In genomic region chr1:151534662-151535278, GRCh38 we compare ENCODE assay signal across 8 cellular contexts. TPM values are rescaled to one million over a fixed set of nuclear protein-coding genes. Genes with fewer than 3 reads are reported as not detected.
DNase-seq lines count a peak whose midpoint lies in the region; ATAC-seq and TF ChIP-seq lines count a peak whose summit lies in the region.

No MANE protein-coding gene starts in this region.

- H3K9me3 ChIP-seq in CD4-positive, alpha-beta T cell (ENCODE audit: control insufficient read depth, low read length): no peaks in the 10 kb centered on the region
- H3K9me3 ChIP-seq in NT2/D1 (ENCODE audit: insufficient read depth, low read length): no peaks in the 10 kb centered on the region

- H3K27ac Mint-ChIP-seq in CD4-positive, alpha-beta T cell: no peak overlapping the region
- peak overlapping the region in 2 of 10 donors; percentile 43 to 65 for H3K27ac Mint-ChIP-seq in naive thymus-derived CD8-positive, alpha-beta T cell

- no peaks in the 10 kb centered on the region for H3K36me3 Mint-ChIP-seq in CD4-positive, alpha-beta T cell (ENCODE audit: low read depth)
- no peaks in the 10 kb centered on the region for H3K36me3 Mint-ChIP-seq in naive thymus-derived CD8-positive, alpha-beta T cell

- peaks cover 5% of the 10 kb centered on the region for H3K4me1 Mint-ChIP-seq in CD4-positive, alpha-beta T cell (ENCODE audit: low read depth)
- H3K4me1 Mint-ChIP-seq in naive thymus-derived CD8-positive, alpha-beta T cell: peaks cover 0 to 7% (median 5%) of the 10 kb centered on the region in 4 donors

- POLR2A ChIA-PET in CD4-positive, alpha-beta T cell (lab: Charles Lee): no interaction called here
- POLR2A ChIA-PET in naive thymus-derived CD8-positive, alpha-beta T cell (lab: Charles Lee): no interaction called here

- H3K9me3 Mint-ChIP-seq in CD4-positive, alpha-beta T cell: no peaks in the 10 kb centered on the region
- no peaks in the 10 kb centered on the region for H3K9me3 Mint-ChIP-seq in naive thymus-derived CD8-positive, alpha-beta T cell

- H3K4me3 ChIP-seq in HFF-Myc (replicated peaks; ENCODE audit: low read depth, low read length): no peak overlapping the region
- H3K4me3 ChIP-seq in NT2/D1 (ENCODE audit: insufficient read length, low read depth): no peak overlapping the region
- no peak overlapping the region for H3K4me3 ChIP-seq in epithelial cell of proximal tubule (ENCODE audit: low read depth, low read length)

- H3K27me3 ChIP-seq in CD4-positive, alpha-beta T cell (ENCODE audit: control insufficient read depth, insufficient read depth, low read length): no peaks in the 10 kb centered on the region
- no peaks in the 10 kb centered on the region for H3K27me3 ChIP-seq in NT2/D1 (ENCODE audit: insufficient read depth, insufficient read length)

- TF ChIP-seq CTCF in CD4-positive, alpha-beta T cell (IDR thresholded peaks at IDR 0.05): peak; percentile 82
- TF ChIP-seq CTCF in HFF-Myc (IDR thresholded peaks at IDR 0.05; ENCODE audit: low read depth, low read length, missing control alignments) (peak; percentile 98), epithelial cell of proximal tubule (conservative IDR thresholded peaks at IDR 0.05; ENCODE audit: low read depth, low read length) (peak; percentile 98)

- no peak overlapping the region for H3K27ac ChIP-seq in CD4-positive, alpha-beta T cell (ENCODE audit: low read depth, low read length)

- peaks cover 12% of the 10 kb centered on the region for H3K4me1 ChIP-seq in NT2/D1 (ENCODE audit: insufficient read depth, insufficient read length)

- no peak overlapping the region for H3K9ac ChIP-seq in NT2/D1 (ENCODE audit: insufficient read length, low read depth)

- peaks cover 79% of the 10 kb centered on the region for H3K36me3 ChIP-seq in NT2/D1 (ENCODE audit: insufficient read depth, insufficient read length, low read length)

- no peaks in the 10 kb centered on the region for H3K27me3 Mint-ChIP-seq in CD4-positive, alpha-beta T cell
- H3K27me3 Mint-ChIP-seq in naive thymus-derived CD8-positive, alpha-beta T cell: no peaks in the 10 kb centered on the region

- intact Hi-C loops in CD4-positive, alpha-beta T cell (cut with DNase I, micrococcal nuclease): loop anchor here (1.0 to 5.0 kb wide), 5 partner anchors 92 to 468 kb away; no protein-coding TSS in a partner anchor

- ATAC-seq in CD4-positive, alpha-beta T cell (ENCODE audit: poor library complexity): peak; percentile 84
- ATAC-seq in naive thymus-derived CD8-positive, alpha-beta T cell: peak; percentile 89 to 91
- no peak for ATAC-seq in GM19463 (IDR thresholded peaks at IDR 0.05; ENCODE audit: unreplicated experiment)

- DNase-seq in CD4-positive, alpha-beta T cell: peak; percentile 60 to 81 (median 71)
- no peak for DNase-seq in HFF-Myc (ENCODE audit: extremely low read depth, low read depth)
- peak; percentile 78 for DNase-seq in NT2/D1 (ENCODE audit: low read depth, low spot score)
- peak; percentile 78 for DNase-seq in activated CD8-positive, alpha-beta memory T cell treated with anti-CD3 and anti-CD28 coated beads, Interleukin-2, amount 50 U/mL, for 4 hours
- DNase-seq in epithelial cell of proximal tubule (ENCODE audit: low read depth): no peak
- DNase-seq in naive thymus-derived CD8-positive, alpha-beta T cell: peak; percentile 37 to 85 (median 62)
- peak; percentile 71 for DNase-seq in stimulated activated naive CD4-positive, alpha-beta T cell treated with Interleukin-2 at 50 U/mL for 16 hours (lab: John Stamatoyannopoulos, UW)

- no peak overlapping the region for H3K4me3 Mint-ChIP-seq in CD4-positive, alpha-beta T cell
- no peak overlapping the region for H3K4me3 Mint-ChIP-seq in naive thymus-derived CD8-positive, alpha-beta T cell

- CTCF ChIA-PET in CD4-positive, alpha-beta T cell (lab: Charles Lee): interaction anchor here (1.1 to 1.2 kb wide), 2 partner anchors 24 to 302 kb away, joined by 3 read pairs; partner anchors contain the start of gene CGN

RNA-seq across cellular contexts. Expression of gene TUFT1, which starts 5.3 kb away (rescaled TPM):
- 1 to 10 TPM; 7.2 to 9.6 TPM for total RNA-seq in CD4-positive, alpha-beta T cell
- 33.5 and 39.2 TPM in 2 replicates for total RNA-seq in epithelial cell of proximal tubule
- total RNA-seq in naive thymus-derived CD8-positive, alpha-beta T cell: 1 to 10 TPM; 2.9 to 3.2 TPM
- 1 to 10 TPM in 2 of 3 donors, under 1 TPM in 1; 0.80 to 1.9 (median 1.7) TPM for polyA plus RNA-seq in naive thymus-derived CD8-positive, alpha-beta T cell

RNA-seq across cellular contexts. Expression of gene CGN, which starts 23.6 kb away (rescaled TPM):
- under 1 TPM; 0.08 to 0.28 TPM for total RNA-seq in CD4-positive, alpha-beta T cell
- total RNA-seq in epithelial cell of proximal tubule: 9.5 and 10.1 TPM in 2 replicates
- total RNA-seq in naive thymus-derived CD8-positive, alpha-beta T cell: 1 to 10 TPM; 2.6 to 2.7 TPM
- polyA plus RNA-seq in naive thymus-derived CD8-positive, alpha-beta T cell: 1 to 10 TPM in 2 of 3 donors, under 1 TPM in 1; 0.08 to 1.3 (median 1.0) TPM

Comparison
In these comparisons a context has a peak if more than half of its experiments do, and no peak if none do; other contexts are left out.
1. DNase-seq: peak in CD4-positive, alpha-beta T cell (10 of 10), NT2/D1 (single experiment), activated CD8-positive, alpha-beta memory T cell treated with anti-CD3 and anti-CD28 coated beads, Interleukin-2, amount 50 U/mL, for 4 hours (single experiment), naive thymus-derived CD8-positive, alpha-beta T cell (10 of 10) and stimulated activated naive CD4-positive, alpha-beta T cell treated with Interleukin-2 at 50 U/mL for 16 hours (single experiment); none in HFF-Myc (single experiment) and epithelial cell of proximal tubule (single experiment).
2. Peak in every context shown above with its lines, with median percentiles within 50 percentile points of each other: CTCF ChIP-seq.